ENCODE assay signal across 20 cellular contexts in genomic region chr3:52431459-52432223, GRCh38. TPM values are rescaled to one million over a fixed set of nuclear protein-coding genes. Genes with fewer than 3 reads are reported as not detected.
DNase-seq lines count a peak whose midpoint lies in the region; ATAC-seq and TF ChIP-seq lines count a peak whose summit lies in the region.
"Had no signal": no experiment of that assay in that cellular context is flagged by ENCODE, and none has a peak within 500 bp of the region (broad histone marks: within the 10 kb centered on the region; RNA-seq: fewer than 3 reads in every experiment).

No MANE protein-coding gene starts in this region.

- peaks cover 51% of the 10 kb centered on the region for H3K4me1 Mint-ChIP-seq in brain

- no peak for ATAC-seq in HG03135 (IDR thresholded peaks at IDR 0.05; ENCODE audit: unreplicated experiment)
- ATAC-seq in HG03280 (IDR thresholded peaks at IDR 0.05; ENCODE audit: unreplicated experiment) = no peak
- ATAC-seq in GM21360 (IDR thresholded peaks at IDR 0.05; ENCODE audit: unreplicated experiment) = no peak
- ATAC-seq: SK-N-SH treated with all-trans-retinoic acid at 6 μM for 48 hours had no signal

- no peaks in the 10 kb centered on the region for H3K36me3 Mint-ChIP-seq in brain
- H3K36me3 Mint-ChIP-seq: activated CD8-positive, alpha-beta memory T cell treated with anti-CD3 and anti-CD28 coated beads, Interleukin-2, amount 10 ng/mL, durations not matched to agents 7 days and 5 days had no signal

- 85 to 86% methylated on average over 10 of the region's 10 CpGs for WGBS in sigmoid colon, 2 donors

- H3K27me3 ChIP-seq in H7 (ENCODE audit: control insufficient read depth, insufficient read depth, low read length) (no peaks in the 10 kb centered on the region), right atrium auricular region (no peaks in the 10 kb centered on the region), sigmoid colon (no peaks in the 10 kb centered on the region)
- H3K27me3 ChIP-seq: tibial nerve had no signal

- H3K9me3 ChIP-seq in right atrium auricular region = no peaks in the 10 kb centered on the region
- no peaks in the 10 kb centered on the region for H3K9me3 ChIP-seq in sigmoid colon
- H3K9me3 ChIP-seq: tibial nerve had no signal

- H3K27ac Mint-ChIP-seq in brain = peak overlapping the region in 3 of 5 experiments; percentile 6 to 86 (median 54)
- H3K27ac Mint-ChIP-seq: activated CD8-positive, alpha-beta memory T cell treated with anti-CD3 and anti-CD28 coated beads, Interleukin-2, amount 10 ng/mL, durations not matched to agents 7 days and 5 days had no signal

- H3K4me3 ChIP-seq in H7 (ENCODE audit: insufficient read depth, low read depth, low read length) (no peak overlapping the region), right atrium auricular region (no peak overlapping the region), sigmoid colon (no peak overlapping the region)
- H3K4me3 ChIP-seq: lung, tibial nerve had no signal

- intact Hi-C loops in sigmoid colon (cut with DNase I) = no loop called here

- TF ChIP-seq POLR2A in sigmoid colon (IDR thresholded peaks at IDR 0.05) = no peak

- no peaks in the 10 kb centered on the region for H3K9me3 Mint-ChIP-seq in brain

- TF ChIP-seq EP300 in sigmoid colon (IDR thresholded peaks at IDR 0.05) = no peak

- peaks cover 19% of the 10 kb centered on the region for H3K27me3 Mint-ChIP-seq in brain

- peak overlapping the region in 1 of 5 experiments; percentile 14 for H3K4me3 Mint-ChIP-seq in brain
- H3K4me3 Mint-ChIP-seq: activated CD8-positive, alpha-beta memory T cell treated with anti-CD3 and anti-CD28 coated beads, Interleukin-2, amount 10 ng/mL, durations not matched to agents 7 days and 5 days had no signal

- DNase-seq in H7 = peak; percentile 16
- DNase-seq in right atrium auricular region (ENCODE audit: low spot score) = no peak
- peak; percentile 55 for DNase-seq in sigmoid colon
- no peak for DNase-seq in SW 1271 (lab: John Stamatoyannopoulos, UW)
- DNase-seq: activated CD8-positive, alpha-beta memory T cell treated with anti-CD3 and anti-CD28 coated beads, Interleukin-2, amount 10 ng/mL, durations not matched to agents 7 days and 5 days; dermis blood vessel endothelial cell; DMS79 treated with DMSO at 0.1 percent for 48 hours; NCI-H1105 treated with DMSO at 0.1 percent for 48 hours; NCI-H524 treated with DMSO at 0.1 percent for 48 hours; stimulated activated CD4-positive, alpha-beta T cell treated with anti-CD3 and anti-CD28 coated beads, Interleukin-2, amount 100 ng/mL, for 24 hours; stimulated activated naive CD4-positive, alpha-beta T cell treated with Interleukin-2 at 50 U/mL for 16 hours had no signal

- H3K4me1 ChIP-seq in right atrium auricular region (peaks cover 0 to 69% of the 10 kb centered on the region in 2 donors), sigmoid colon (peaks cover 0 to 4% (median 2%) of the 10 kb centered on the region in 4 donors)

- TF ChIP-seq CTCF in brain (conservative IDR thresholded peaks at IDR 0.05) = no peak
- no peak for TF ChIP-seq CTCF in right atrium auricular region (IDR thresholded peaks at IDR 0.05)
- no peak for TF ChIP-seq CTCF in sigmoid colon (IDR thresholded peaks at IDR 0.05)

- no peaks in the 10 kb centered on the region for H3K36me3 ChIP-seq in H7 (replicated peaks; ENCODE audit: control insufficient read depth, insufficient read depth, low read length)
- no peaks in the 10 kb centered on the region for H3K36me3 ChIP-seq in right atrium auricular region
- H3K36me3 ChIP-seq in sigmoid colon = no peaks in the 10 kb centered on the region
- H3K36me3 ChIP-seq: tibial nerve had no signal

- H3K27ac ChIP-seq in right atrium auricular region (peak overlapping the region; percentile 38 to 56), sigmoid colon (no peak overlapping the region)

RNA-seq across cellular contexts. Expression of gene SEMA3G, which starts 13.3 kb away (rescaled TPM):
- total RNA-seq in H7 (2014; rRNA removed; shearing (Covaris generic)) = 1.1 and 2.2 TPM in 2 replicates
- 5.0 TPM for polyA plus RNA-seq in brain (ENCODE audit: insufficient read depth, low read depth, low replicate concordance)
- 10 to 100 TPM; 11.8 to 12.6 TPM for total RNA-seq in right atrium auricular region
- total RNA-seq in sigmoid colon = 1 to 10 TPM; 2.6 to 5.4 (median 4.3) TPM
- 1 to 10 TPM in 1 of 3 donors, under 1 TPM in 2; 0.23 to 7.4 (median 0.60) TPM for polyA plus RNA-seq in sigmoid colon
- total RNA-seq: osteoblast had no signal

RNA-seq across cellular contexts. Expression of gene PHF7, which starts 21.2 kb away (rescaled TPM):
- total RNA-seq in H7 (2014; rRNA removed; shearing (Covaris generic)) = 16.5 and 25.2 TPM in 2 replicates
- polyA plus RNA-seq in brain (ENCODE audit: insufficient read depth, low read depth, low replicate concordance) (10.9 TPM), sigmoid colon (10 to 100 TPM in 1 of 3 donors, 1 to 10 TPM in 2; 5.3 to 10.5 (median 9.0) TPM)
- total RNA-seq in right atrium auricular region (10 to 100 TPM; 10.1 to 17.6 TPM), sigmoid colon (10 to 100 TPM in 3 of 4 donors, 1 to 10 TPM in 1; 8.9 to 14.1 (median 11.9) TPM)

RNA-seq across cellular contexts. Expression of gene BAP1, which starts 21.8 kb away (rescaled TPM):
- total RNA-seq in H7 (2014; rRNA removed; shearing (Covaris generic)) = 128 and 145 TPM in 2 replicates
- polyA plus RNA-seq in brain (ENCODE audit: insufficient read depth, low read depth, low replicate concordance) (74.2 TPM), sigmoid colon (10 to 100 TPM; 47.2 to 83.0 (median 50.5) TPM)
- total RNA-seq in right atrium auricular region (10 to 100 TPM; 38.8 to 53.9 TPM), sigmoid colon (10 to 100 TPM; 46.0 to 59.5 (median 52.0) TPM)

RNA-seq across cellular contexts. Expression of gene TNNC1, which starts 22.2 kb away (rescaled TPM):
- total RNA-seq in H7 (2014; rRNA removed; shearing (Covaris generic)) = 4.2 and 7.2 TPM in 2 replicates
- polyA plus RNA-seq in brain (ENCODE audit: insufficient read depth, low read depth, low replicate concordance) = not detected
- total RNA-seq in right atrium auricular region = 1,000 to 10,000 TPM; 4,697 to 8,249 TPM
- 1 to 10 TPM in 1 of 4 donors, under 1 TPM in 1, not detected in 2; 0.99 to 2.9 TPM for total RNA-seq in sigmoid colon
- polyA plus RNA-seq in sigmoid colon = 10 to 100 TPM in 2 of 3 donors, 1 to 10 TPM in 1; 2.6 to 34.2 (median 23.6) TPM
- total RNA-seq: dermis blood vessel endothelial cell, RPMI7951 had no signal

RNA-seq across cellular contexts. Expression of gene NISCH, which starts 23.8 kb away (rescaled TPM):
- total RNA-seq in H7 (2014; rRNA removed; shearing (Covaris generic)) = 51.1 and 70.7 TPM in 2 replicates
- polyA plus RNA-seq in brain (ENCODE audit: insufficient read depth, low read depth, low replicate concordance) (51.3 TPM), sigmoid colon (10 to 100 TPM; 14.3 to 47.4 (median 18.0) TPM)
- total RNA-seq in right atrium auricular region (10 to 100 TPM; 29.2 to 49.6 TPM), sigmoid colon (100 to 1,000 TPM in 1 of 4 donors, 10 to 100 TPM in 3; 53.5 to 113 (median 68.4) TPM)

Comparison
In these comparisons a context has a peak if more than half of its experiments do, and no peak if none do; other contexts are left out.
1. DNase-seq: peak in H7 (single experiment) and sigmoid colon (single experiment); none in right atrium auricular region (single experiment) and SW 1271 (0 of 2).
2. H3K27ac ChIP-seq: peak in right atrium auricular region (2 of 2); none in sigmoid colon (0 of 4).